Comparison of ENCODE assay signal across 9 cellular contexts in genomic region chr13:44921931-44922758, GRCh38.
DNase-seq lines count a peak whose midpoint lies in the region; ATAC-seq and TF ChIP-seq lines count a peak whose summit lies in the region.
"Had no signal": no experiment of that assay in that cellular context is flagged by ENCODE, and none has a peak within 500 bp of the region (broad histone marks: within the 10 kb centered on the region; RNA-seq: fewer than 3 reads in every experiment).

No MANE protein-coding gene starts in this region.

- peak; percentile 69 for DNase-seq in GM03348 (ENCODE audit: low spot score)
- peak; percentile 93 for DNase-seq in RPMI7951 (ENCODE audit: low read depth)
- peak; percentile 94 for DNase-seq in fibroblast of the conjunctiva (ENCODE audit: low read depth)
- DNase-seq in sigmoid colon = peak; percentile 79
- no peak for DNase-seq in KG1 (lab: John Stamatoyannopoulos, UW)
- DNase-seq: stimulated activated naive CD4-positive, alpha-beta T cell treated with Interleukin-2 at 50 U/mL for 16 hours had no signal

- no peaks in the 10 kb centered on the region for H3K36me3 ChIP-seq in sigmoid colon

- no peak for TF ChIP-seq CTCF in sigmoid colon (IDR thresholded peaks at IDR 0.05)

- H3K27me3 ChIP-seq in sigmoid colon = no peaks in the 10 kb centered on the region

- H3K27ac ChIP-seq in sigmoid colon = peak overlapping the region; percentile 89 to 97 (median 93)

- 10 to 47% methylated on average over 2 of the region's 2 CpGs for WGBS in sigmoid colon, 2 donors

- ATAC-seq in GM21825 (IDR thresholded peaks at IDR 0.05; ENCODE audit: unreplicated experiment) = no peak
- no peak for ATAC-seq in GM19397 (IDR thresholded peaks at IDR 0.05; ENCODE audit: unreplicated experiment)
- ATAC-seq in GM21619 (IDR thresholded peaks at IDR 0.05; ENCODE audit: unreplicated experiment) = no peak

- H3K4me3 ChIP-seq in sigmoid colon = no peak overlapping the region

- intact Hi-C loops in sigmoid colon (cut with DNase I) = no loop called here

- no peak for TF ChIP-seq POLR2A in sigmoid colon (IDR thresholded peaks at IDR 0.05)

- no peaks in the 10 kb centered on the region for H3K9me3 ChIP-seq in sigmoid colon

- H3K4me1 ChIP-seq in sigmoid colon = peaks cover 0 to 46% (median 36%) of the 10 kb centered on the region in 4 donors

- peak; percentile 35 to 93 (median 60) for TF ChIP-seq EP300 in sigmoid colon (IDR thresholded peaks at IDR 0.05)
